Comparison of ENCODE assay signal across 8 cellular contexts in the genomic region with DNA sequence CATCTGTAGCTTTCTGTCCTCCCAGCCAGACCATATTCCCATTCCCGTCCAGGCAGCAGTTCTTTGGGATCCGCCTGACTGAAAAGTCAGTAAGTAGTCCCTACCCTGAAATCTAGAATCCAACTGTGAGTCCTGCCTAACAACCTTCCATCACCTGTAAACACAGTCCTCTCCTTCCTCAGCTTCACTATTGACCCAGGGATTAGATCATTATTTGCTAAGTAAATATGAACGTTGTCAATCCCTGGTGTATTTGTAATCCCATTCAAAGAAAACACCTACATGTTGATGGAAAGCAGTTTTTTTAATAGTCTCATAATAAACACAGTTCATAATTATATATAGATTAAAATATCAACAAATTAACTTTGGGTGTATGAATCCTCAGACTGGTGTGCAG. TPM values are rescaled to one million over a fixed set of nuclear protein-coding genes. Genes with fewer than 3 reads are reported as not detected.
DNase-seq lines count a peak whose midpoint lies in the region; ATAC-seq and TF ChIP-seq lines count a peak whose summit lies in the region.

No MANE protein-coding gene starts in this region.

- peak overlapping the region; percentile 88 for H3K4me3 ChIP-seq in GM12864 (ENCODE audit: low read depth, low read length)
- peak overlapping the region; percentile 96 for H3K4me3 ChIP-seq in coronary artery

- no peaks in the 10 kb centered on the region for H3K9me3 Mint-ChIP-seq in neural crest cell

- H3K27ac Mint-ChIP-seq in neural crest cell (ENCODE audit: unreplicated experiment) = peak overlapping the region; percentile 5

- ATAC-seq in GM21786 (IDR thresholded peaks at IDR 0.05; ENCODE audit: unreplicated experiment) = no peak
- no peak for ATAC-seq in GM18861 (IDR thresholded peaks at IDR 0.05; ENCODE audit: unreplicated experiment)

- H3K27me3 Mint-ChIP-seq in neural crest cell (ENCODE audit: low read depth) = no peaks in the 10 kb centered on the region

- peak overlapping the region in 1 of 2 donors; percentile 83 for H3K27ac ChIP-seq in coronary artery

- H3K4me1 Mint-ChIP-seq in neural crest cell = peaks cover 28% of the 10 kb centered on the region

- no peak for DNase-seq in GM12864 (ENCODE audit: low read depth)
- DNase-seq in NCI-H510A (lab: John Stamatoyannopoulos, UW) = peak; percentile 37
- DNase-seq in coronary artery (ENCODE audit: low spot score) = no peak
- DNase-seq in neural crest cell (ENCODE audit: low read depth, low spot score) = no peak
- no peak for DNase-seq in superior temporal gyrus (ENCODE audit: extremely low spot score)
- DNase-seq in NCI-H446 treated with DMSO at 0.1 percent for 48 hours (lab: John Stamatoyannopoulos, UW) = no peak

- no peak for TF ChIP-seq CTCF in GM12864 (IDR thresholded peaks at IDR 0.05; ENCODE audit: low read depth, low read length, missing control alignments)
- no peak for TF ChIP-seq CTCF in coronary artery (IDR thresholded peaks at IDR 0.05)
- no peak for TF ChIP-seq CTCF in neural crest cell (conservative IDR thresholded peaks at IDR 0.05)

- peaks cover 3% of the 10 kb centered on the region for H3K36me3 Mint-ChIP-seq in neural crest cell (ENCODE audit: low read depth)

- peak overlapping the region; percentile 93 for H3K4me3 Mint-ChIP-seq in neural crest cell

RNA-seq across cellular contexts. Expression of a gene that starts 0.7 kb away (rescaled TPM):
- 3.9 TPM in 2 replicates for total RNA-seq in neural crest cell

RNA-seq across cellular contexts. Expression of a gene that starts 0.8 kb away (rescaled TPM):
- 28.0 and 28.5 TPM in 2 replicates for total RNA-seq in neural crest cell
